ENCODE assay signal across 8 cellular contexts in genomic region chr17:68204736-68205135, GRCh38. TPM values are rescaled to one million over a fixed set of nuclear protein-coding genes. Genes with fewer than 3 reads are reported as not detected.
DNase-seq lines count a peak whose midpoint lies in the region; ATAC-seq, FAIRE-seq and TF ChIP-seq lines count a peak whose summit lies in the region.

No MANE protein-coding gene starts in this region.

- H3K9me3 ChIP-seq in HepG2 (ENCODE audit: low read length): no peaks in the 10 kb centered on the region
- H3K9me3 ChIP-seq in tibial nerve: no peaks in the 10 kb centered on the region

- FAIRE-seq in HepG2 (lab: Jason Lieb, UNC): no peak

- no peaks in the 10 kb centered on the region; the same call in 1 of the 2 replicates for H4K20me1 ChIP-seq in HepG2 (ENCODE audit: insufficient read depth, low read length)

- H3K4me3 ChIP-seq in GM08714 (ENCODE audit: low read length) (peak overlapping the region; percentile 93), HepG2 (replicated peaks in 1 of 3; ENCODE audit: insufficient read depth in 1 of 3, low read depth in 2 of 3, low read length in 3 of 3) (peak overlapping the region; percentile 68 to 85 (median 84); a peak in 5 of 6 replicates), tibial nerve (peak overlapping the region; percentile 73 to 92 (median 81))

- H3K4me1 ChIP-seq in HepG2 (ENCODE audit: insufficient read depth, low read length) (peaks cover 41% of the 10 kb centered on the region), tibial nerve (peaks cover 0 to 34% (median 13%) of the 10 kb centered on the region in 4 donors)

- TF ChIP-seq RAD21 in HepG2 (CRISPR knock-in tag; IDR thresholded peaks at IDR 0.05): no peak

- 5% methylated on average over 15 of the region's 22 CpGs for WGBS in HepG2 (ENCODE audit: low lambda C conversion rate)
- 3 to 8% methylated on average over 21 to 22 of the region's 22 CpGs for WGBS in tibial nerve, 2 donors

- CTCF ChIA-PET in HepG2 (lab: Yijun Ruan, JAX; ENCODE audit: low intra/inter-chr PET ratio, low total read pairs): interaction anchor here (1.2 to 2.3 kb wide), 3 partner anchors 32 to 258 kb away, joined by 3 to 15 read pairs (median 3); no protein-coding TSS in a partner anchor

- H3K4me1 Mint-ChIP-seq in activated naive CD8-positive, alpha-beta T cell treated with anti-CD3 and anti-CD28 coated beads, Interleukin-2, amount 50 U/mL, for 24 hours: peaks cover 29% of the 10 kb centered on the region

- POLR2A ChIA-PET in HepG2 (lab: Yijun Ruan, JAX): interaction anchor here (0.6 to 1.9 kb wide), 5 partner anchors 24 to 185 kb away, joined by 3 to 7 read pairs (median 5); partner anchors contain the start of gene AMZ2

- TF ChIP-seq EP300 in HepG2 (IDR thresholded peaks at IDR 0.05; ENCODE audit: low read depth in 2 of 2, low read length in 2 of 2): no peak
- no peak for TF ChIP-seq EP300 in HepG2 (CRISPR knock-in tag; IDR thresholded peaks at IDR 0.05; ENCODE audit: borderline replicate concordance)
- no peak for TF ChIP-seq EP300 in tibial nerve (IDR thresholded peaks at IDR 0.05)

- peaks cover 5% of the 10 kb centered on the region for H3K36me3 Mint-ChIP-seq in activated naive CD8-positive, alpha-beta T cell treated with anti-CD3 and anti-CD28 coated beads, Interleukin-2, amount 50 U/mL, for 24 hours (ENCODE audit: low read depth)

- in situ Hi-C loops in HepG2 (cut with HindIII; ENCODE audit: extremely low pct_ligation_motif_present, low pct_unique_long_range_greater_than_20kb): no loop called here

- peaks cover 14% of the 10 kb centered on the region for H3K27me3 Mint-ChIP-seq in activated naive CD8-positive, alpha-beta T cell treated with anti-CD3 and anti-CD28 coated beads, Interleukin-2, amount 50 U/mL, for 24 hours

- ATAC-seq in HG03432 (IDR thresholded peaks at IDR 0.05; ENCODE audit: unreplicated experiment) (peak; percentile 9), HepG2 (no peak)
- no peak for ATAC-seq in activated naive CD8-positive, alpha-beta T cell treated with anti-CD3 and anti-CD28 coated beads, Interleukin-2, amount 50 U/mL, for 24 hours

- H3K4me2 ChIP-seq in HepG2 (ENCODE audit: low read depth, low read length): peak overlapping the region; percentile 83

- intact Hi-C loops in HepG2 (cut with micrococcal nuclease; ENCODE audit: unreplicated experiment): loop anchor here (5.0 kb wide), 1 partner anchor 43 kb away; the partner anchor contains the start of gene AMZ2
- intact Hi-C loops in posterior vena cava (cut with DNase I): no loop called here

- TF ChIP-seq POLR2A in HepG2 (IDR thresholded peaks at IDR 0.05; ENCODE audit: insufficient read depth in 1 of 2, low read depth in 2 of 2, low read length in 2 of 2) (no peak), tibial nerve (IDR thresholded peaks at IDR 0.05) (no peak)

- peaks cover 3 to 6% of the 10 kb centered on the region in 2 experiments; a peak in 2 of 5 replicates for H3K36me3 ChIP-seq in HepG2 (replicated peaks in 1 of 2; ENCODE audit: control insufficient read depth in 1 of 2, insufficient read depth in 2 of 2, low read length in 2 of 2)
- peaks cover 0 to 7% (median 0%) of the 10 kb centered on the region in 3 donors for H3K36me3 ChIP-seq in tibial nerve

- peaks cover 9% of the 10 kb centered on the region for H3K79me2 ChIP-seq in HepG2 (ENCODE audit: insufficient read depth, low read length)

- H3K27me3 ChIP-seq in HepG2 (ENCODE audit: control insufficient read depth in 1 of 2, insufficient read depth in 2 of 2, low read length in 2 of 2) (peaks cover 0 to 32% of the 10 kb centered on the region in 2 experiments; a peak in 4 of 5 replicates), tibial nerve (peaks cover 0 to 15% of the 10 kb centered on the region in 2 donors)

- no peaks in the 10 kb centered on the region for H3K9me3 Mint-ChIP-seq in activated naive CD8-positive, alpha-beta T cell treated with anti-CD3 and anti-CD28 coated beads, Interleukin-2, amount 50 U/mL, for 24 hours

- TF ChIP-seq CTCF in HepG2 (CRISPR knock-in tag; IDR thresholded peaks at IDR 0.05): no peak
- TF ChIP-seq CTCF in tibial nerve (IDR thresholded peaks at IDR 0.05): no peak

- BruUV-seq in HepG2 (replicated peaks; lab: Mats Ljungman, UMichigan): no TSS peak

- H3K27ac Mint-ChIP-seq in activated naive CD8-positive, alpha-beta T cell treated with anti-CD3 and anti-CD28 coated beads, Interleukin-2, amount 50 U/mL, for 24 hours: no peak overlapping the region

- no peak for DNase-seq in activated naive CD8-positive, alpha-beta T cell treated with anti-CD3 and anti-CD28 coated beads, Interleukin-2, amount 50 U/mL, for 24 hours
- DNase-seq in HepG2 (ENCODE audit: low spot score) (no peak), tibial nerve (ENCODE audit: low spot score in 2 of 2) (no peak), pons (ENCODE audit: low spot score) (no peak), posterior vena cava (ENCODE audit: low spot score) (no peak), cerebellar cortex (ENCODE audit: low spot score) (no peak)

- peak overlapping the region; percentile 76 for H3K4me3 Mint-ChIP-seq in activated naive CD8-positive, alpha-beta T cell treated with anti-CD3 and anti-CD28 coated beads, Interleukin-2, amount 50 U/mL, for 24 hours

- no peak overlapping the region for H2AFZ ChIP-seq in HepG2 (ENCODE audit: low read length)

- no peak overlapping the region for H3K27ac ChIP-seq in HepG2 (ENCODE audit: extremely low read length, insufficient read depth, low read length)
- H3K27ac ChIP-seq in tibial nerve: peak overlapping the region; percentile 80 to 97 (median 93)

- no peak overlapping the region for H3K9ac ChIP-seq in HepG2 (ENCODE audit: insufficient read depth, low read depth, low read length)

TF ChIP-seq in HepG2, 621 proteins besides CTCF, POLR2A, EP300 and RAD21:
- TF ChIP-seq PITX1 (CRISPR knock-in tag; IDR thresholded peaks at IDR 0.05): no peak
- 0 out of 2 replicates have a peak, but pooled peaks have one; percentile 3 for TF ChIP-seq KLF9 (CRISPR knock-in tag; IDR thresholded peaks at IDR 0.05; ENCODE audit: low read depth)

RNA-seq across cellular contexts. Expression of gene AMZ2, which starts 43.1 kb away (rescaled TPM):
- total RNA-seq in HepG2 (2016; rRNA removed; fragmentation: Illumina TruSeq; extraction: Trizol) (86.9 and 99.9 TPM in 2 replicates), tibial nerve (10 to 100 TPM; 27.6 to 38.2 (median 31.7) TPM), posterior vena cava (10 to 100 TPM; 43.4 to 58.9 TPM)
- total RNA-seq in HepG2 (2016; cell fraction: cytosol; rRNA removed; fragmentation: Illumina TruSeq; extraction: Trizol; ENCODE audit: low read depth): 152 and 160 TPM in 2 replicates
- total RNA-seq in HepG2 (2016; cell fraction: insoluble cytoplasmic fraction; rRNA removed; fragmentation: Illumina TruSeq; extraction: Trizol): 81.8 and 92.5 TPM in 2 replicates
- 189 and 196 TPM in 2 replicates for total RNA-seq in HepG2 (2016; cell fraction: membrane; rRNA removed; fragmentation: Illumina TruSeq; extraction: Trizol)
- 37.7 and 40.8 TPM in 2 replicates for total RNA-seq in HepG2 (2016; cell fraction: nucleus; rRNA removed; fragmentation: Illumina TruSeq; extraction: Trizol)
- polyA plus RNA-seq in HepG2 (2011; rRNA removed): 66.7 and 90.2 TPM in 2 replicates
- polyA plus RNA-seq in HepG2 (2011; cell fraction: cytosol; rRNA removed): 51.3 and 62.4 TPM in 2 replicates
- 58.4 and 64.2 TPM in 2 replicates for polyA plus RNA-seq in HepG2 (2011; cell fraction: nucleus; rRNA removed)
- 53.5 and 72.8 TPM in 2 replicates for polyA plus RNA-seq in HepG2 (2012)
- 179 and 214 TPM in 2 replicates for polyA plus RNA-seq in HepG2 (2016; cell fraction: cytosol; fragmentation: Illumina TruSeq; extraction: Trizol; ENCODE audit: low read depth)
- 114 TPM in 2 replicates for polyA plus RNA-seq in HepG2 (2016; cell fraction: insoluble cytoplasmic fraction; fragmentation: Illumina TruSeq; extraction: Trizol; ENCODE audit: low read depth)
- polyA plus RNA-seq in HepG2 (2016; cell fraction: membrane; fragmentation: Illumina TruSeq; extraction: Trizol; ENCODE audit: low read depth): 217 and 242 TPM in 2 replicates
- 90.4 and 92.9 TPM in 2 replicates for polyA plus RNA-seq in HepG2 (2016; cell fraction: nucleus; fragmentation: Illumina TruSeq; extraction: Trizol; ENCODE audit: insufficient read depth, low read depth)
- polyA minus RNA-seq in HepG2 (2011; rRNA and poly(A)+ RNA removed; ENCODE audit: low replicate concordance): 28.1 and 28.3 TPM in 2 replicates
- 24.0 and 24.3 TPM in 2 replicates for polyA minus RNA-seq in HepG2 (2011; cell fraction: cytosol; rRNA and poly(A)+ RNA removed)
- 21.6 and 25.6 TPM in 2 replicates for polyA minus RNA-seq in HepG2 (2011; cell fraction: nucleus; rRNA and poly(A)+ RNA removed)
